In the genomic region with DNA sequence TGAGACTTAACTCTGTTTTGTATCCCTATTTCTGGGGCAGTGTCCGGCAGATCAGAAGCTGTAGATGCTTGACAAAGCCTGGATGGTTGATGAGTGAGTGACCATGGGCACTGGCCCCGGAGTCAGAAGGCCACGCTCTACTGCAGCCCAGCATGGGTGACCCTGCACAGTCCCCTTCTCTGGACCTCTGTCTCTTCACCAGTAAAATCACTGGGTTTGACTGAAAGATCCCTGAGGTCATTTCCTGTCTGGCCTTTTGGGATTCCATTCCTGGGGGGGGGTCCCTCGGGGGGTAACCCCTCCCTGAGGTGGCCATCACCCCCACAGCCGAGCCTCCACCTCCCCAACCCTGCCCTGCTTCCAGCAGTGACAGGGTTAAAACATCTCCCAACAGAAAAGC, we compare ENCODE assay signal across 25 cellular contexts. TPM values are rescaled to one million over a fixed set of nuclear protein-coding genes. Genes with fewer than 3 reads are reported as not detected.
DNase-seq lines count a peak whose midpoint lies in the region; ATAC-seq, FAIRE-seq and TF ChIP-seq lines count a peak whose summit lies in the region.
"Had no signal": no experiment of that assay in that cellular context is flagged by ENCODE, and none has a peak within 500 bp of the region (broad histone marks: within the 10 kb centered on the region; RNA-seq: fewer than 3 reads in every experiment).

No MANE protein-coding gene starts in this region.

- TF ChIP-seq EP300 in gastroesophageal sphincter (IDR thresholded peaks at IDR 0.05), result no peak

- H3K9ac ChIP-seq in neuronal stem cell (ENCODE audit: low read depth, low read length, poor library complexity), result no peak overlapping the region
- H3K9ac ChIP-seq: BLaER1 had no signal

- TF ChIP-seq POLR2A in gastroesophageal sphincter (IDR thresholded peaks at IDR 0.05), result no peak

- H3K4me2 ChIP-seq in neuronal stem cell (ENCODE audit: insufficient read depth, low read length, poor library complexity, severe bottlenecking), result no peak overlapping the region
- H3K4me2 ChIP-seq: BLaER1 had no signal

- H3K18ac ChIP-seq in neuronal stem cell (ENCODE audit: low read length), result no peak overlapping the region

- H3K4me3 ChIP-seq in gastroesophageal sphincter (no peak overlapping the region), neuronal stem cell (ENCODE audit: low read length in 2 of 2) (no peak overlapping the region)
- H3K4me3 ChIP-seq: BLaER1, GM12878, HAP-1 had no signal

- H3K9me3 Mint-ChIP-seq in activated CD4-positive, alpha-beta T cell treated with anti-CD3 and anti-CD28 coated beads, Interleukin-2, amount 10 ng/mL, durations not matched to agents 7 days and 5 days, result no peaks in the 10 kb centered on the region
- H3K9me3 Mint-ChIP-seq: CD4-positive, CD25-positive, alpha-beta regulatory T cell; CD8-positive, alpha-beta T cell; HFFc6 had no signal

- H3K9me3 ChIP-seq in gastroesophageal sphincter (no peaks in the 10 kb centered on the region), neuronal stem cell (replicated peaks in 1 of 2; ENCODE audit: control insufficient read depth in 2 of 2, insufficient read depth in 1 of 2, low read depth in 1 of 2, low read length in 2 of 2) (no peaks in the 10 kb centered on the region)
- H3K9me3 ChIP-seq: BLaER1, Caco-2, HAP-1 had no signal

- H3K36me3 ChIP-seq in gastroesophageal sphincter (peaks cover 0 to 8% of the 10 kb centered on the region in 2 donors), neuronal stem cell (replicated peaks in 1 of 2; ENCODE audit: control insufficient read depth in 2 of 2, insufficient read depth in 2 of 2, low read length in 2 of 2) (no peaks in the 10 kb centered on the region)
- H3K36me3 ChIP-seq: BLaER1, HAP-1 had no signal

- no peak overlapping the region for H3K4me3 Mint-ChIP-seq in activated CD4-positive, alpha-beta T cell treated with anti-CD3 and anti-CD28 coated beads, Interleukin-2, amount 10 ng/mL, durations not matched to agents 7 days and 5 days
- H3K4me3 Mint-ChIP-seq: B cell; CD4-positive, CD25-positive, alpha-beta regulatory T cell; CD8-positive, alpha-beta T cell; HFFc6 had no signal

- H4K8ac ChIP-seq in neuronal stem cell (ENCODE audit: low read depth, low read length), result no peak overlapping the region

- H2BK120ac ChIP-seq in neuronal stem cell (ENCODE audit: low read depth, low read length), result no peak overlapping the region

- no peak overlapping the region for H3K14ac ChIP-seq in neuronal stem cell (ENCODE audit: low read length)

- ATAC-seq in gastroesophageal sphincter, result no peak
- ATAC-seq in GM18502 (IDR thresholded peaks at IDR 0.05; ENCODE audit: poor library complexity, unreplicated experiment), result no peak
- ATAC-seq: CD8-positive, alpha-beta T cell; GM12878 had no signal

- 80% methylated on average over 1 of the region's 5 CpGs; no CpG with 5 or more reads in 1 of the 2 donors for WGBS in gastroesophageal sphincter (ENCODE audit: low coverage in 1 of 2), 2 donors
- no CpG with 5 or more reads among the region's 5 CpGs for WGBS in neuronal stem cell (ENCODE audit: extremely low coverage in 2 of 2, insufficient read length in 2 of 2, insufficient replicate concordance in 1 of 2), 2 donors

- POLR2A ChIA-PET in activated CD4-positive, alpha-beta T cell treated with anti-CD3 and anti-CD28 coated beads, Interleukin-2, amount 10 ng/mL, durations not matched to agents 7 days and 5 days (lab: Charles Lee), result no interaction called here

- H2AFZ ChIP-seq in neuronal stem cell (ENCODE audit: low read length), result peak overlapping the region; percentile 10

- H2BK12ac ChIP-seq in neuronal stem cell (ENCODE audit: low read length), result no peak overlapping the region

- H3K27ac ChIP-seq in gastroesophageal sphincter, result peak overlapping the region in 3 of 4 donors; percentile 17 to 98 (median 18)
- H3K27ac ChIP-seq in neuronal stem cell (replicated peaks; ENCODE audit: low read length), result no peak overlapping the region
- H3K27ac ChIP-seq: 22Rv1, BLaER1, C4-2B had no signal

- H3K27me3 Mint-ChIP-seq in activated CD4-positive, alpha-beta T cell treated with anti-CD3 and anti-CD28 coated beads, Interleukin-2, amount 10 ng/mL, durations not matched to agents 7 days and 5 days, result peaks cover 2% of the 10 kb centered on the region
- H3K27me3 Mint-ChIP-seq: B cell had no signal

- CTCF ChIA-PET in activated CD4-positive, alpha-beta T cell treated with anti-CD3 and anti-CD28 coated beads, Interleukin-2, amount 10 ng/mL, durations not matched to agents 7 days and 5 days (lab: Charles Lee), result no interaction called here

- FAIRE-seq in D721Med (lab: Jason Lieb, UNC), result no peak
- FAIRE-seq: A204.1, GM12878, GM18507, H54 had no signal

- no peaks in the 10 kb centered on the region for H3K27me3 ChIP-seq in gastroesophageal sphincter
- H3K27me3 ChIP-seq in neuronal stem cell (ENCODE audit: control insufficient read depth in 3 of 3, insufficient read depth in 3 of 3, low read depth in 1 of 3, low read length in 3 of 3), result no peaks in the 10 kb centered on the region

- peak overlapping the region; percentile 17 for H3K27ac Mint-ChIP-seq in activated CD4-positive, alpha-beta T cell treated with anti-CD3 and anti-CD28 coated beads, Interleukin-2, amount 10 ng/mL, durations not matched to agents 7 days and 5 days
- H3K27ac Mint-ChIP-seq: B cell; CD8-positive, alpha-beta T cell; HFFc6 had no signal

- H3K4me1 Mint-ChIP-seq in activated CD4-positive, alpha-beta T cell treated with anti-CD3 and anti-CD28 coated beads, Interleukin-2, amount 10 ng/mL, durations not matched to agents 7 days and 5 days, result peaks cover 2% of the 10 kb centered on the region

- TF ChIP-seq CTCF in gastroesophageal sphincter (IDR thresholded peaks at IDR 0.05) (no peak), D721Med (IDR thresholded peaks at IDR 0.05; ENCODE audit: insufficient read depth, missing control alignments) (no peak)

- H3K36me3 Mint-ChIP-seq in activated CD4-positive, alpha-beta T cell treated with anti-CD3 and anti-CD28 coated beads, Interleukin-2, amount 10 ng/mL, durations not matched to agents 7 days and 5 days (ENCODE audit: low read depth), result no peaks in the 10 kb centered on the region
- H3K36me3 Mint-ChIP-seq: CD4-positive, CD25-positive, alpha-beta regulatory T cell; CD8-positive, alpha-beta T cell had no signal

- H3K79me1 ChIP-seq in neuronal stem cell (ENCODE audit: low read depth, low read length), result no peaks in the 10 kb centered on the region

- no peak for DNase-seq in activated CD4-positive, alpha-beta T cell treated with anti-CD3 and anti-CD28 coated beads, Interleukin-2, amount 10 ng/mL, durations not matched to agents 7 days and 5 days
- DNase-seq in activated CD4-positive, alpha-beta T cell treated with anti-CD3 and anti-CD28 coated beads for 1 hour, result no peak
- DNase-seq in neuronal stem cell (ENCODE audit: low spot score) (no peak), dedifferentiated amniotic fluid mesenchymal stem cell (ENCODE audit: extremely low spot score) (no peak), D721Med (ENCODE audit: insufficient read length, low spot score) (no peak)
- DNase-seq: Caco-2; CD4-positive, CD25-positive, alpha-beta regulatory T cell; CD8-positive, alpha-beta T cell; DMS 273 treated with DMSO at 0.1 percent for 48 hours; DMS79; EL; GDM1; GOT3; HFFc6 had no signal

- peaks cover 0 to 34% (median 7%) of the 10 kb centered on the region in 3 donors for H3K4me1 ChIP-seq in gastroesophageal sphincter
- H3K4me1 ChIP-seq in neuronal stem cell (ENCODE audit: control insufficient read depth in 2 of 2, insufficient read depth in 1 of 2, low read depth in 1 of 2, low read length in 2 of 2), result peaks cover 22 to 28% of the 10 kb centered on the region in 2 donors
- H3K4me1 ChIP-seq: Caco-2, HAP-1 had no signal

- no peak overlapping the region for H2BK5ac ChIP-seq in neuronal stem cell (ENCODE audit: low read length)

- no peak overlapping the region for H2BK15ac ChIP-seq in neuronal stem cell (ENCODE audit: low read length)

- H4K91ac ChIP-seq in neuronal stem cell (ENCODE audit: low read depth, low read length, poor library complexity), result no peak overlapping the region

- no peak overlapping the region for H3K23ac ChIP-seq in neuronal stem cell (ENCODE audit: low read depth, low read length, poor library complexity)

- H2AK5ac ChIP-seq in neuronal stem cell (ENCODE audit: low read depth, low read length), result peak overlapping the region; percentile 30

- H3K4ac ChIP-seq in neuronal stem cell (ENCODE audit: low read length), result no peak overlapping the region

RNA-seq across cellular contexts. Expression of a gene that starts 31.7 kb away (rescaled TPM):
- total RNA-seq in activated CD4-positive, alpha-beta T cell treated with anti-CD3 and anti-CD28 coated beads, Interleukin-2, amount 10 ng/mL, durations not matched to agents 7 days and 5 days, result 10 to 100 TPM; 45.0 to 58.0 TPM
- 10 to 100 TPM; 21.7 to 36.4 (median 30.6) TPM for total RNA-seq in gastroesophageal sphincter
- 25.6 TPM for polyA plus RNA-seq in neuronal stem cell (2013, experiment 1 of 2)
- polyA plus RNA-seq in neuronal stem cell (2013, experiment 2 of 2), result 27.8 TPM

RNA-seq across cellular contexts. Expression of a gene that starts 35.7 kb away (rescaled TPM):
- total RNA-seq in activated CD4-positive, alpha-beta T cell treated with anti-CD3 and anti-CD28 coated beads, Interleukin-2, amount 10 ng/mL, durations not matched to agents 7 days and 5 days, result 100 to 1,000 TPM; 130 to 135 TPM
- 10 to 100 TPM; 57.3 to 72.3 (median 63.1) TPM for total RNA-seq in gastroesophageal sphincter
- polyA plus RNA-seq in neuronal stem cell (2013, experiment 1 of 2), result 69.8 TPM
- 68.5 TPM for polyA plus RNA-seq in neuronal stem cell (2013, experiment 2 of 2)
